Comparison of ENCODE assay signal across 22 cellular contexts in the genomic region with DNA sequence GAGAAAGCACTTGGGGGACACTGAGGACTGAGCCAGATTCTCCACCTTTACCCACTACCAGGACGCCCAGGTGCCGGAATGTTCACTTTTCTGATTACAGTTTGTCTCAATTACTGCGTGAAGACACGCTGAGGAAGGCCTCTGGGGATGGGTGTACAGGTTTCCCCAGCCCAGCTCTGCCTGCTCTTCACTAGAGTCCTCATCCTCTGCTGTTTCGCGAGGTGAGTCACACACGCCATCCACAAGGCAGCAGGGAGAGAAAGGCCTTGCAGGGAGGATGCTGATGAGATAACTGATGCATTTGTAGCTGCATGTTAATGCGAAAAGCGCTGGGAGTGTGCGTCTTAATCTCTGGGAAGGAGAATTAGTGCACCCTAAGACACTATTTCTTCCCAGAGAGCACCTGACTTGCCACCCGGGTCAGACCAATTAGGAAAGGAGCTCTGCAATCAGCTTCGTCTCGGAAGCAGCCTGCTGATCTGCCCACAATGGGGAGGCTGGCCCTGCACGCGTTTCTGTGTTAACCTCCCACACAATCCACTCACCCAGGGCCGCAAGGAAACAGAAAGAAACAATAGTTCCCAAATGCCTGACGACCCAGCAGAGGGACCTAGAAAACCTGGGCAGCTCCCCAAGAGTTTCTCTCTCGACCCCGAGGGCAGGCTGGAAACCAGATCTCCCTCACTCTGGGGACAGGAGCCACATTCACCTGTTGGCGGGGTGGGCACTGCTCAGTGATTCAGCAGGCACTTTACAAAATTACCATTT.
DNase-seq lines count a peak whose midpoint lies in the region; ATAC-seq, FAIRE-seq and TF ChIP-seq lines count a peak whose summit lies in the region.
"Had no signal": no experiment of that assay in that cellular context is flagged by ENCODE, and none has a peak within 500 bp of the region (broad histone marks: within the 10 kb centered on the region; RNA-seq: fewer than 3 reads in every experiment).

No MANE protein-coding gene starts in this region.

- no peaks in the 10 kb centered on the region for H3K36me3 ChIP-seq in H1 (ENCODE audit: control insufficient read depth in 2 of 4, insufficient read depth in 4 of 4, low read length in 3 of 4)
- H3K36me3 ChIP-seq in neural cell (ENCODE audit: insufficient read depth, low read length), result no peaks in the 10 kb centered on the region

- H3K79me2 ChIP-seq in H1 (ENCODE audit: control insufficient read depth in 1 of 2, insufficient read depth in 2 of 2, low read length in 2 of 2) (no peaks in the 10 kb centered on the region), neural cell (replicated peaks; ENCODE audit: insufficient read depth, low read length) (no peaks in the 10 kb centered on the region)

- H3K27ac ChIP-seq in H1 (ENCODE audit: low read depth, low read length) (no peak overlapping the region), neural cell (ENCODE audit: low read length) (peak overlapping the region; percentile 51)
- H3K27ac ChIP-seq: 22Rv1, A549 had no signal

- no peak for FAIRE-seq in H1 (lab: Jason Lieb, UNC)
- FAIRE-seq: A549, D721Med, G401.6, GM12891, HepG2 had no signal

- H3F3A ChIP-seq in neural cell (ENCODE audit: insufficient read depth, low read length, poor library complexity, severe bottlenecking), result no peaks in the 10 kb centered on the region

- no peak overlapping the region for H4K91ac ChIP-seq in H1 (replicated peaks; ENCODE audit: insufficient read length, low read length)

- H2BK20ac ChIP-seq in H1 (ENCODE audit: low read length), result no peak overlapping the region

- H3K4me3 ChIP-seq in H1 (ENCODE audit: extremely low read depth in 1 of 4, insufficient read depth in 2 of 4, low read depth in 3 of 4, low read length in 4 of 4) (no peak overlapping the region), neural cell (ENCODE audit: low read length) (peak overlapping the region; percentile 27)
- H3K4me3 ChIP-seq: A549, GM23338 had no signal

- H4K5ac ChIP-seq in H1 (ENCODE audit: insufficient read length, low read depth, low read length), result no peak overlapping the region

- no peak overlapping the region for H2BK5ac ChIP-seq in H1 (ENCODE audit: low read depth, low read length)

- no peak overlapping the region for H3K4ac ChIP-seq in H1 (replicated peaks; ENCODE audit: insufficient read length, low read depth, low read length)

- H2BK15ac ChIP-seq in H1 (ENCODE audit: low read length), result no peak overlapping the region

- H3K4me2 ChIP-seq in H1 (ENCODE audit: insufficient read depth in 1 of 2, low read depth in 2 of 2, low read length in 2 of 2) (no peak overlapping the region), neural cell (ENCODE audit: low read length) (no peak overlapping the region)
- H3K4me2 ChIP-seq: A549, GM23338 had no signal

- WGBS in H1 (ENCODE audit: extremely low coverage in 1 of 2, insufficient coverage in 1 of 2, insufficient read length in 1 of 2, insufficient replicate concordance in 2 of 2, low coverage in 1 of 2, low lambda C conversion rate in 2 of 2, missing lambda C conversion rate in 1 of 2), 2 experiments, result 89% methylated on average over 20 of the region's 20 CpGs; no CpG with 5 or more reads in 1 of the 2 experiments

- H3K56ac ChIP-seq in H1 (replicated peaks; ENCODE audit: insufficient read length, low read depth, low read length), result no peak overlapping the region

- DNase-seq in Ammon's horn (ENCODE audit: low spot score), result peak; percentile 43
- no peak for DNase-seq in H1 (ENCODE audit: low read depth in 1 of 2, low spot score in 2 of 2)
- DNase-seq in posterior vena cava (ENCODE audit: low spot score), result peak; percentile 64
- no peak for DNase-seq in dedifferentiated amniotic fluid mesenchymal stem cell (ENCODE audit: extremely low spot score)
- DNase-seq in NCI-H1436 (lab: John Stamatoyannopoulos, UW), result no peak
- no peak for DNase-seq in activated T-cell treated with anti-CD3 and anti-CD28 coated beads, Interleukin-2, amount 50 U/mL, for 1 hour
- DNase-seq: AML-193; Caco-2; CD4-positive, CD25-positive, alpha-beta regulatory T cell; CD8-positive, alpha-beta memory T cell; H7; HFFc6 had no signal

- H4K20me1 ChIP-seq in H1 (replicated peaks in 1 of 2; ENCODE audit: control insufficient read depth in 1 of 2, insufficient read depth in 2 of 2, low read length in 2 of 2), result no peaks in the 10 kb centered on the region
- H4K20me1 ChIP-seq in neural cell (ENCODE audit: insufficient read depth), result no peaks in the 10 kb centered on the region

- no peak overlapping the region for H3K14ac ChIP-seq in H1 (ENCODE audit: insufficient read length)

- intact Hi-C loops in posterior vena cava (cut with DNase I), result no loop called here

- no peak overlapping the region for H3K18ac ChIP-seq in H1 (ENCODE audit: extremely low read depth, low read length)

- no peaks in the 10 kb centered on the region for H3K23me2 ChIP-seq in H1 (ENCODE audit: low read depth, low read length)

- no peak for ATAC-seq in HG03521 (IDR thresholded peaks at IDR 0.05; ENCODE audit: unreplicated experiment)
- ATAC-seq: A549, GM23338, HCT116, HepG2 had no signal

- no peaks in the 10 kb centered on the region for H3K4me1 ChIP-seq in H1 (replicated peaks in 1 of 4; ENCODE audit: control insufficient read depth in 3 of 4, insufficient read depth in 4 of 4, low read length in 3 of 4)
- H3K4me1 ChIP-seq: A549, Caco-2 had no signal

- TF ChIP-seq POLR2A in H1 (IDR thresholded peaks at IDR 0.05; ENCODE audit: control extremely low read depth in 1 of 2, low read depth in 2 of 2, low read length in 2 of 2), result no peak

- H3K9ac ChIP-seq in H1 (replicated peaks in 1 of 4; ENCODE audit: extremely low read depth in 1 of 4, low read depth in 3 of 4, low read length in 3 of 4) (no peak overlapping the region), neural cell (ENCODE audit: low read length) (peak overlapping the region; percentile 38)

- H4K8ac ChIP-seq in H1 (ENCODE audit: extremely low read depth, insufficient read depth, low read length), result no peak overlapping the region

- H2AFZ ChIP-seq in H1 (ENCODE audit: low read length), result 0 out of 2 replicates have a peak overlapping the region, but pooled peaks have one; percentile 47
- H2AFZ ChIP-seq in neural cell (ENCODE audit: low read depth, low read length), result no peak overlapping the region
- H2AFZ ChIP-seq: GM23338 had no signal

- H3K27me3 ChIP-seq in H1 (replicated peaks in 1 of 4; ENCODE audit: control insufficient read depth in 3 of 4, extremely low read depth in 1 of 4, insufficient read depth in 3 of 4, low read length in 3 of 4), result no peaks in the 10 kb centered on the region
- H3K27me3 ChIP-seq in neural cell (ENCODE audit: insufficient read depth, low read depth, low read length), result no peaks in the 10 kb centered on the region

- no peak overlapping the region for H2AK5ac ChIP-seq in H1 (ENCODE audit: low read depth, low read length)

- TF ChIP-seq RAD21 in H1 (IDR thresholded peaks at IDR 0.05 in 1 of 2, conservative IDR thresholded peaks at IDR 0.05 in 1 of 2; ENCODE audit: low read depth in 2 of 2, low read length in 2 of 2) (no peak), neural cell (conservative IDR thresholded peaks at IDR 0.05) (no peak)

- H2BK120ac ChIP-seq in H1 (replicated peaks; ENCODE audit: low read depth, low read length), result no peak overlapping the region

- H3K9me2 ChIP-seq in neural cell (ENCODE audit: insufficient read depth, low read length), result no peaks in the 10 kb centered on the region

- H3K9me3 ChIP-seq in H1 (ENCODE audit: insufficient read depth in 2 of 2, low read depth in 1 of 2, low read length in 1 of 2) (no peaks in the 10 kb centered on the region), neural cell (ENCODE audit: low read length) (no peaks in the 10 kb centered on the region)
- H3K9me3 ChIP-seq: A549, Caco-2 had no signal

- POLR2A ChIA-PET in H1 (lab: Charles Lee; ENCODE audit: partially characterized antibody), result no interaction called here

- CTCF ChIA-PET in H1 (lab: Charles Lee; ENCODE audit: partially characterized antibody), result interaction anchor here (0.7 to 1.5 kb wide), 3 partner anchors 16 to 30 kb away, joined by 3 to 4 read pairs (median 3); no protein-coding TSS in a partner anchor

- H2BK12ac ChIP-seq in H1 (ENCODE audit: low read depth, low read length), result no peak overlapping the region

- H3K79me1 ChIP-seq in H1 (ENCODE audit: low read depth, low read length), result no peaks in the 10 kb centered on the region

- no peak overlapping the region for H3K23ac ChIP-seq in H1 (ENCODE audit: insufficient read length)

- TF ChIP-seq EP300 in H1 (IDR thresholded peaks at IDR 0.05; ENCODE audit: borderline replicate concordance in 1 of 2, low read depth in 2 of 2, low read length in 2 of 2), result no peak
- TF ChIP-seq EP300 in neural cell (conservative IDR thresholded peaks at IDR 0.05; ENCODE audit: poor library complexity, severe bottlenecking), result peak; percentile 28

- TF ChIP-seq CTCF in H1 (IDR thresholded peaks at IDR 0.05; ENCODE audit: control extremely low read depth in 1 of 3, insufficient read depth in 1 of 3, low read depth in 1 of 3, low read length in 3 of 3) (no peak), neural cell (IDR thresholded peaks at IDR 0.05; ENCODE audit: poor library complexity, severe bottlenecking) (no peak)

TF ChIP-seq in H1, 55 proteins besides CTCF, POLR2A, EP300 and RAD21 (continues in another document):
- no peak for TF ChIP-seq FOSL1 (IDR thresholded peaks at IDR 0.05; ENCODE audit: insufficient read depth, low read depth, low read length)
- TF ChIP-seq KDM4A (IDR thresholded peaks at IDR 0.05; ENCODE audit: low read depth, low read length, severe bottlenecking), result no peak
- no peak for TF ChIP-seq RBBP5 (IDR thresholded peaks at IDR 0.05; ENCODE audit: borderline replicate concordance, low read depth, low read length)
- no peak for TF ChIP-seq CHD1 (IDR thresholded peaks at IDR 0.05; ENCODE audit: low read depth, low read length)
- no peak for TF ChIP-seq JUN (IDR thresholded peaks at IDR 0.05; ENCODE audit: low read depth, low read length)
- no peak for TF ChIP-seq CTBP2 (IDR thresholded peaks at IDR 0.05; ENCODE audit: borderline replicate concordance, insufficient read depth, insufficient read length, low read length)
- TF ChIP-seq MAFK (IDR thresholded peaks at IDR 0.05; ENCODE audit: low read depth, low read length), result no peak
- no peak for TF ChIP-seq CREB1 (IDR thresholded peaks at IDR 0.05)

TF ChIP-seq in neural cell, 6 proteins besides CTCF, POLR2A, EP300 and RAD21 (continues in another document):
- TF ChIP-seq EZH2 (IDR thresholded peaks at IDR 0.05; ENCODE audit: borderline replicate concordance, insufficient read depth, low read length, poor library complexity, severe bottlenecking), result no peak
- TF ChIP-seq POLR2AphosphoS5 (IDR thresholded peaks at IDR 0.05), result peak; percentile 60
- TF ChIP-seq SMC3 (conservative IDR thresholded peaks at IDR 0.05; ENCODE audit: poor library complexity), result no peak

Comparison
In these comparisons a context has a peak if more than half of its experiments do, and no peak if none do; other contexts are left out.
1. DNase-seq: peak in Ammon's horn (single experiment) and posterior vena cava (single experiment); none in H1 (0 of 2), dedifferentiated amniotic fluid mesenchymal stem cell (single experiment), NCI-H1436 (single experiment) and activated T-cell treated with anti-CD3 and anti-CD28 coated beads, Interleukin-2, amount 50 U/mL, for 1 hour (single experiment).